26 cellular contexts compared by ENCODE assay signal in the genomic region with DNA sequence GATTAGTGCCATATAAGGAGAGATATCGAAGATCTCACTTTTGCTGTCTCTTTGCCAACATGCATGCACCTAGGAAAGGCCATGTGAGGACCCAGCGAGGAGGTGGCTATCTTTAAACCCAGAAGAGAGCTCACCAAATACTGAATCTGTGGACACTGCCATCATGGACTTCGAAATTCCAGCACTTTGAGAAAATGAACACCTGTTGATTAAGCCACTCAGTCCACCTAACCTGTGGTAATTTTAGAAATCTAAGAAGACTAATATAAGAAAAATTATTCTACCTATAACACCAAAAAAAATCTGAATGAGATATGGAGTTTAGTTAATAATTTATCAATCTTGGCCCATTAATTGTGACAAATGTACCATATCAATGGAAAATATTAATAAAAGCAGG.
"Had no signal": no experiment of that assay in that cellular context is flagged by ENCODE, and none has a peak within 500 bp of the region (broad histone marks: within the 10 kb centered on the region; RNA-seq: fewer than 3 reads in every experiment).

No MANE protein-coding gene starts in this region.

- FAIRE-seq: urothelium cell line had no signal

- ATAC-seq: stimulated activated effector memory CD8-positive, alpha-beta T cell treated with anti-CD3 and anti-CD28 coated beads, Interleukin-12 subunit alpha, Interleukin-12 subunit beta, amount 100 ng/mL, for 72 hours; stimulated activated naive B cell treated with anti-CD40 and anti-IgM and Interleukin-4, amounts not matched to agents 10 μg/mL and 1 μg/mL and 100 μg/mL, for 72 hours; stimulated activated naive CD8-positive, alpha-beta T cell treated with anti-CD3 and anti-CD28 coated beads, Interleukin-15, amount 100 ng/mL, for 72 hours; stimulated activated naive CD8-positive, alpha-beta T cell treated with anti-CD3 and anti-CD28 coated beads, Interleukin-15, Interleukin-2, amounts not matched to agents 100 U/mL and 50 U/mL, for 24 hours had no signal

- H3K27me3 ChIP-seq: stomach, suprapubic skin, testis, thyroid gland, tibial artery, tibial nerve, transverse colon, upper lobe of left lung, upper lobe of right lung, uterus, vagina had no signal

- H3K4me3 ChIP-seq: stomach, suprapubic skin, thoracic aorta, thyroid gland, tibial artery, tibial nerve, transverse colon, upper lobe of left lung, upper lobe of right lung, uterus, vagina had no signal

- H3K27ac ChIP-seq: stomach, suprapubic skin, testis, thoracic aorta, thyroid gland, tibial artery, tibial nerve, transverse colon, upper lobe of left lung, upper lobe of right lung, uterus, vagina had no signal

- H3K9me3 ChIP-seq: testis, thoracic aorta, thyroid gland, vagina had no signal

- H3K4me1 ChIP-seq: stomach, suprapubic skin, testis, thyroid gland, tibial artery, tibial nerve, transverse colon, upper lobe of left lung, upper lobe of right lung, uterus, vagina had no signal

- H3K36me3 ChIP-seq: stomach, suprapubic skin, thoracic aorta, thyroid gland, tibial artery, tibial nerve, transverse colon, upper lobe of left lung, upper lobe of right lung, uterus, vagina had no signal

- DNase-seq: stimulated activated CD4-positive, alpha-beta T cell treated with anti-CD3 and anti-CD28 coated beads, Interleukin-2, amount 100 ng/mL, for 48 hours; stimulated activated CD4-positive, alpha-beta T cell treated with anti-CD3 and anti-CD28 coated beads, Interleukin-4, amount 100 ng/mL, for 1 hour; stimulated activated CD4-positive, alpha-beta T cell treated with anti-CD3 and anti-CD28 coated beads, Interleukin-4, amount 100 ng/mL, for 24 hours; stimulated activated CD4-positive, alpha-beta T cell treated with anti-CD3 and anti-CD28 coated beads, Interleukin-4, amount 100 ng/mL, for 4 hours; stimulated activated CD8-positive, alpha-beta memory T cell treated with anti-CD3 and anti-CD28 coated beads, Interleukin-4, amount 100 ng/mL, for 48 hours; stimulated activated naive B cell treated with anti-CD40 and anti-IgM and Interleukin-4, amounts not matched to agents 10 μg/mL and 1 μg/mL and 100 μg/mL, for 72 hours; stimulated activated naive CD4-positive, alpha-beta T cell; stimulated activated naive CD4-positive, alpha-beta T cell treated with Interleukin-2 at 50 U/mL for 16 hours; stimulated activated naive CD8-positive, alpha-beta T cell treated with anti-CD3 and anti-CD28 coated beads, Interleukin-15, amount 100 ng/mL, for 72 hours; stimulated activated naive CD8-positive, alpha-beta T cell treated with anti-CD3 and anti-CD28 coated beads, Interleukin-15, Interleukin-2, amounts not matched to agents 100 U/mL and 50 U/mL, for 24 hours; stomach; substantia nigra; testis; thyroid gland; tibial artery; transverse colon; trophoblast cell; upper lobe of left lung; upper lobe of right lung; uterus had no signal
